Comparison of ENCODE assay signal across 18 cellular contexts in the genomic region with DNA sequence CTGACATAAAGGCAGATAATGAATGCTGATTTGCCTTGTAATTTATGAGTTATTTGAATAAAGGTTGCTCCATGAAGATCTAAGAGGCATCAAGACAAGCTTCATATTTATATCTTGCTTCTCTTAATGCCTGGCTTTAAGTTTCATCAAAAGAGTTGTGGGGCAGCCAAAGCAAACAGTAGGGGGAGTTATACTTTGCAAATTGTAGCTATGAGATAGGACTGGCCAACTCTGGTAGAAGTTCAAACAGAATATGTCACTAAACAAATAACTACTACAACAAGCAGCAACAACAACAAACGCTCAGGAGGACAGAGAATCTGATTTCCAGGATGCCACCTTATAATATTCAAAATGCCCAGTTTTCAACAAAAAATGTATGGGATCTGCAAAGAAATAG.
DNase-seq lines count a peak whose midpoint lies in the region; ATAC-seq and TF ChIP-seq lines count a peak whose summit lies in the region.
"Had no signal": no experiment of that assay in that cellular context is flagged by ENCODE, and none has a peak within 500 bp of the region (broad histone marks: within the 10 kb centered on the region; RNA-seq: fewer than 3 reads in every experiment).

No MANE protein-coding gene starts in this region.

- no peaks in the 10 kb centered on the region for H3K36me3 Mint-ChIP-seq in GM23338 (ENCODE audit: low read depth)

- H3K36me3 ChIP-seq in GM23338 (ENCODE audit: insufficient read depth) (no peaks in the 10 kb centered on the region), OCI-LY7 (ENCODE audit: insufficient read depth, low read length) (no peaks in the 10 kb centered on the region)
- H3K36me3 ChIP-seq: ascending aorta, thyroid gland had no signal

- intact Hi-C loops in OCI-LY7 (cut with micrococcal nuclease; ENCODE audit: unreplicated experiment): no loop called here

- H3F3A ChIP-seq in GM23338 (replicated peaks; ENCODE audit: low read depth): no peaks in the 10 kb centered on the region

- no peaks in the 10 kb centered on the region; the same call in 2 of the 3 replicates for H3K4me1 Mint-ChIP-seq in GM23338
- H3K4me1 Mint-ChIP-seq: activated T-helper 17 cell treated with anti-CD3 and anti-CD28 coated beads, Interleukin-2, amount 50 U/mL, for 72 hours had no signal

- no peaks in the 10 kb centered on the region for H3K27me3 Mint-ChIP-seq in GM23338 (ENCODE audit: insufficient read depth, low read depth, poor library complexity)

- H3K9me3 ChIP-seq in OCI-LY7 (ENCODE audit: low read length): no peaks in the 10 kb centered on the region
- H3K9me3 ChIP-seq: ascending aorta, thyroid gland had no signal

- H3K4me2 ChIP-seq in GM23338 (no peak overlapping the region), OCI-LY7 (ENCODE audit: low read length) (no peak overlapping the region)

- H3K27ac Mint-ChIP-seq in GM23338: no peak overlapping the region
- H3K27ac Mint-ChIP-seq: activated T-helper 17 cell treated with anti-CD3 and anti-CD28 coated beads, Interleukin-2, amount 50 U/mL, for 72 hours had no signal

- no TSS peak for BruUV-seq in OCI-LY7 (replicated peaks; lab: Mats Ljungman, UMichigan)

- no peaks in the 10 kb centered on the region for H4K20me1 ChIP-seq in GM23338 (replicated peaks; ENCODE audit: insufficient read depth)
- no peaks in the 10 kb centered on the region for H4K20me1 ChIP-seq in OCI-LY7 (ENCODE audit: insufficient read depth, low read length)

- H3K27ac ChIP-seq in 22Rv1: no peak overlapping the region
- H3K27ac ChIP-seq in GM23338 (ENCODE audit: low read depth): no peak overlapping the region
- no peak overlapping the region for H3K27ac ChIP-seq in OCI-LY7 (ENCODE audit: low read depth, low read length, poor library complexity, severe bottlenecking)
- H3K27ac ChIP-seq: ascending aorta, thyroid gland had no signal

- H3K79me2 ChIP-seq in GM23338 (replicated peaks; ENCODE audit: insufficient read depth): no peaks in the 10 kb centered on the region
- no peaks in the 10 kb centered on the region for H3K79me2 ChIP-seq in OCI-LY7 (ENCODE audit: insufficient read depth, low read depth, low read length)

- H3K9me3 Mint-ChIP-seq in GM23338: no peaks in the 10 kb centered on the region
- H3K9me3 Mint-ChIP-seq: activated T-helper 17 cell treated with anti-CD3 and anti-CD28 coated beads, Interleukin-2, amount 50 U/mL, for 72 hours had no signal

- H2AFZ ChIP-seq in GM23338 (no peak overlapping the region), OCI-LY7 (ENCODE audit: low read length) (no peak overlapping the region)

- TF ChIP-seq CTCF in 22Rv1 (IDR thresholded peaks at IDR 0.05) (peak; percentile 32), GM23338 (conservative IDR thresholded peaks at IDR 0.05; ENCODE audit: low read depth in 2 of 2) (peak; percentile 36 to 45), OCI-LY7 (conservative IDR thresholded peaks at IDR 0.05; ENCODE audit: low read length) (0 out of 2 replicates have a peak, but pooled peaks have one; percentile 39), epithelial cell of esophagus (IDR thresholded peaks at IDR 0.05; ENCODE audit: insufficient read depth, low read depth, low read length, missing control alignments) (no peak)

- POLR2A ChIA-PET in OCI-LY7 (lab: Charles Lee): interaction anchor here (0.6 kb wide), 1 partner anchor 109 kb away, joined by 3 read pairs; no protein-coding TSS in a partner anchor

- H3K4me1 ChIP-seq in GM23338 (ENCODE audit: insufficient read depth) (no peaks in the 10 kb centered on the region), OCI-LY7 (ENCODE audit: insufficient read depth, low read length, poor library complexity, severe bottlenecking) (no peaks in the 10 kb centered on the region)
- H3K4me1 ChIP-seq: ascending aorta, thyroid gland had no signal

- no peak for DNase-seq in GM23338 (ENCODE audit: low spot score)
- no peak for DNase-seq in OCI-LY7 (ENCODE audit: low spot score)
- DNase-seq in epithelial cell of esophagus (ENCODE audit: low read depth): peak; percentile 5
- DNase-seq in HPDE6-E6E7 (ENCODE audit: extremely low spot score): no peak
- no peak for DNase-seq in activated effector memory CD4-positive, alpha-beta T cell treated with Interleukin-2 at 50 U/mL for 16 hours
- DNase-seq in C1 segment of cervical spinal cord (lab: John Stamatoyannopoulos, UW): no peak
- no peak for DNase-seq in AG08395 (ENCODE audit: low spot score)
- DNase-seq: activated CD4-positive, alpha-beta T cell treated with anti-CD3 and anti-CD28 coated beads, Interleukin-2, amount 50 U/mL, for 4 hours; effector CD4-positive, alpha-beta T cell; GOT3; kidney glomerular epithelial cell; NCI-H1105; NCI-H510A; stimulated activated CD4-positive, alpha-beta T cell treated with anti-CD3 and anti-CD28 coated beads, Interleukin-15, amount 100 ng/mL, for 24 hours; thyroid gland had no signal

- H3K9me2 ChIP-seq in GM23338 (ENCODE audit: insufficient read depth) (no peaks in the 10 kb centered on the region), OCI-LY7 (ENCODE audit: insufficient read depth, low read length) (no peaks in the 10 kb centered on the region)

- no peak for ATAC-seq in GM23338
- ATAC-seq: activated T-helper 17 cell treated with anti-CD3 and anti-CD28 coated beads, Interleukin-2, amount 50 U/mL, for 72 hours had no signal

- no peaks in the 10 kb centered on the region for H3K27me3 ChIP-seq in GM23338 (ENCODE audit: insufficient read depth)
- H3K27me3 ChIP-seq: ascending aorta, thyroid gland had no signal

- no peak overlapping the region for H3K4me3 ChIP-seq in GM23338
- H3K4me3 ChIP-seq in OCI-LY7 (ENCODE audit: low read depth, low read length, poor library complexity, severe bottlenecking): no peak overlapping the region
- H3K4me3 ChIP-seq in epithelial cell of esophagus (ENCODE audit: low read length): no peak overlapping the region
- H3K4me3 ChIP-seq: ascending aorta, thyroid gland had no signal

- CTCF ChIA-PET in OCI-LY7 (lab: Charles Lee; ENCODE audit: unreplicated experiment): no interaction called here

- no peak overlapping the region for H3K4me3 Mint-ChIP-seq in GM23338
- H3K4me3 Mint-ChIP-seq: activated T-helper 17 cell treated with anti-CD3 and anti-CD28 coated beads, Interleukin-2, amount 50 U/mL, for 72 hours had no signal

TF ChIP-seq in GM23338, 12 proteins besides CTCF, POLR2A, EP300 and RAD21 (continues in another document):
- TF ChIP-seq STAT1 (IDR thresholded peaks at IDR 0.05; ENCODE audit: unreplicated experiment): no peak
- TF ChIP-seq CREB1 (CRISPR knock-in tag; IDR thresholded peaks at IDR 0.05; ENCODE audit: low read depth): no peak
- no peak for TF ChIP-seq EZH2 (IDR thresholded peaks at IDR 0.05; ENCODE audit: low read depth, unreplicated experiment)
- no peak for TF ChIP-seq EZH2phosphoT487 (IDR thresholded peaks at IDR 0.05; ENCODE audit: unreplicated experiment)
- no peak for TF ChIP-seq JUNB (IDR thresholded peaks at IDR 0.05; ENCODE audit: unreplicated experiment)
- TF ChIP-seq ZNF114 (CRISPR knock-in tag; IDR thresholded peaks at IDR 0.05): no peak
- TF ChIP-seq NANOG (IDR thresholded peaks at IDR 0.05; ENCODE audit: borderline replicate concordance): no peak
- TF ChIP-seq, protein P1, sequence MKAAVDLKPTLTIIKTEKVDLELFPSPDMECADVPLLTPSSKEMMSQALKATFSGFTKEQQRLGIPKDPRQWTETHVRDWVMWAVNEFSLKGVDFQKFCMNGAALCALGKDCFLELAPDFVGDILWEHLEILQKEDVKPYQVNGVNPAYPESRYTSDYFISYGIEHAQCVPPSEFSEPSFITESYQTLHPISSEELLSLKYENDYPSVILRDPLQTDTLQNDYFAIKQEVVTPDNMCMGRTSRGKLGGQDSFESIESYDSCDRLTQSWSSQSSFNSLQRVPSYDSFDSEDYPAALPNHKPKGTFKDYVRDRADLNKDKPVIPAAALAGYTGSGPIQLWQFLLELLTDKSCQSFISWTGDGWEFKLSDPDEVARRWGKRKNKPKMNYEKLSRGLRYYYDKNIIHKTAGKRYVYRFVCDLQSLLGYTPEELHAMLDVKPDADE (IDR thresholded peaks at IDR 0.05): no peak
- TF ChIP-seq POLR2AphosphoS5 (IDR thresholded peaks at IDR 0.05; ENCODE audit: low read depth): no peak
